In genomic region chr10:131081786-131082185, GRCh38 we compare ENCODE assay signal across 8 cellular contexts.
"Had no signal": no experiment of that assay in that cellular context is flagged by ENCODE, and none has a peak within 500 bp of the region (broad histone marks: within the 10 kb centered on the region; RNA-seq: fewer than 3 reads in every experiment).

No MANE protein-coding gene starts in this region.

- ATAC-seq: stimulated activated effector memory CD8-positive, alpha-beta T cell treated with anti-CD3 and anti-CD28 coated beads, Interleukin-12 subunit alpha, Interleukin-12 subunit beta, amount 100 ng/mL, for 72 hours had no signal

- DNase-seq: activated CD4-positive, alpha-beta memory T cell treated with anti-CD3 and anti-CD28 coated beads, Interleukin-2, amount 10 ng/mL, durations not matched to agents 7 days and 5 days; activated CD8-positive, alpha-beta memory T cell treated with anti-CD3 and anti-CD28 coated beads, Interleukin-2, amount 50 U/mL, for 4 hours; endodermal cell; kidney glomerular epithelial cell; stimulated activated CD4-positive, alpha-beta T cell treated with anti-CD3 and anti-CD28 coated beads, Interleukin-12 subunit alpha, Interleukin-12 subunit beta, amount 100 ng/mL, for 4 hours; uterus had no signal

- H3K4me1 ChIP-seq: uterus had no signal

- H3K4me3 Mint-ChIP-seq: activated CD4-positive, alpha-beta memory T cell treated with anti-CD3 and anti-CD28 coated beads, Interleukin-2, amount 10 ng/mL, durations not matched to agents 7 days and 5 days; endodermal cell; stimulated activated effector memory CD8-positive, alpha-beta T cell treated with anti-CD3 and anti-CD28 coated beads, Interleukin-12 subunit alpha, Interleukin-12 subunit beta, amount 100 ng/mL, for 72 hours had no signal

- H3K27ac Mint-ChIP-seq: activated CD4-positive, alpha-beta memory T cell treated with anti-CD3 and anti-CD28 coated beads, Interleukin-2, amount 10 ng/mL, durations not matched to agents 7 days and 5 days; endodermal cell; stimulated activated effector memory CD8-positive, alpha-beta T cell treated with anti-CD3 and anti-CD28 coated beads, Interleukin-12 subunit alpha, Interleukin-12 subunit beta, amount 100 ng/mL, for 72 hours had no signal

- H3K4me3 ChIP-seq: tibial artery, uterus had no signal

- H3K27me3 Mint-ChIP-seq: activated CD4-positive, alpha-beta memory T cell treated with anti-CD3 and anti-CD28 coated beads, Interleukin-2, amount 10 ng/mL, durations not matched to agents 7 days and 5 days had no signal

- H3K9me3 Mint-ChIP-seq: activated CD4-positive, alpha-beta memory T cell treated with anti-CD3 and anti-CD28 coated beads, Interleukin-2, amount 10 ng/mL, durations not matched to agents 7 days and 5 days; endodermal cell had no signal

- H3K36me3 Mint-ChIP-seq: stimulated activated effector memory CD8-positive, alpha-beta T cell treated with anti-CD3 and anti-CD28 coated beads, Interleukin-12 subunit alpha, Interleukin-12 subunit beta, amount 100 ng/mL, for 72 hours had no signal

- H3K9me3 ChIP-seq: tibial artery, uterus had no signal

- H3K36me3 ChIP-seq: tibial artery, uterus had no signal

- H3K27me3 ChIP-seq: tibial artery, uterus had no signal

- H3K27ac ChIP-seq: tibial artery, uterus had no signal
